In genomic region chr2:9377461-9378097, GRCh38 we compare ENCODE assay signal across 12 cellular contexts. TPM values are rescaled to one million over a fixed set of nuclear protein-coding genes. Genes with fewer than 3 reads are reported as not detected.
DNase-seq lines count a peak whose midpoint lies in the region; TF ChIP-seq lines count a peak whose summit lies in the region.
"Had no signal": no experiment of that assay in that cellular context is flagged by ENCODE, and none has a peak within 500 bp of the region (broad histone marks: within the 10 kb centered on the region; RNA-seq: fewer than 3 reads in every experiment).

No MANE protein-coding gene starts in this region.

- in situ Hi-C loops in GM23248 (cut with MboI), result no loop called here

- H3K9me2 ChIP-seq in GM23248 (ENCODE audit: insufficient read depth), result no peaks in the 10 kb centered on the region

- peaks cover 54% of the 10 kb centered on the region for H3F3A ChIP-seq in GM23248 (ENCODE audit: insufficient read depth)

- H3K27me3 ChIP-seq in GM23248 (replicated peaks; ENCODE audit: insufficient read depth), result no peaks in the 10 kb centered on the region
- no peaks in the 10 kb centered on the region for H3K27me3 ChIP-seq in SJCRH30
- no peaks in the 10 kb centered on the region for H3K27me3 ChIP-seq in fibroblast of lung (ENCODE audit: control insufficient read depth, insufficient read depth, low read length)
- no peaks in the 10 kb centered on the region for H3K27me3 ChIP-seq in skeletal muscle satellite cell (ENCODE audit: control insufficient read depth, insufficient read depth, low read length)
- H3K27me3 ChIP-seq: BLaER1 treated with 17β-estradiol and CSF1 and Interleukin-3, amounts not matched to agents 10 nM and 100 nM had no signal

- DNase-seq in GM23248 (no peak), SJCRH30 (peak in 1 of 2 experiments; percentile 27), fibroblast of lung (ENCODE audit: low read depth in 2 of 2) (no peak), anterior cingulate cortex (lab: John Stamatoyannopoulos, UW) (no peak), NCI-H748 treated with DMSO at 0.1 percent for 48 hours (lab: John Stamatoyannopoulos, UW) (no peak), dermis blood vessel endothelial cell (no peak), D341Med (ENCODE audit: low spot score) (no peak)
- DNase-seq: activated CD4-positive, alpha-beta T cell treated with anti-CD3 and anti-CD28 coated beads for 48 hours; activated T-cell treated with anti-CD3 and anti-CD28 coated beads, Interleukin-2, amount 50 U/mL, for 72 hours had no signal

- H3K4me3 ChIP-seq in GM23248, result no peak overlapping the region
- no peak overlapping the region for H3K4me3 ChIP-seq in SJCRH30
- no peak overlapping the region for H3K4me3 ChIP-seq in fibroblast of lung (replicated peaks in 1 of 4; ENCODE audit: control extremely low read depth in 1 of 4, insufficient read depth in 1 of 4, low read depth in 3 of 4, low read length in 4 of 4)
- H3K4me3 ChIP-seq in skeletal muscle satellite cell (ENCODE audit: low read length), result no peak overlapping the region
- H3K4me3 ChIP-seq: BLaER1 treated with 17β-estradiol and CSF1 and Interleukin-3, amounts not matched to agents 10 nM and 100 nM; GM12878 had no signal

- H3K4me2 ChIP-seq in GM23248 (ENCODE audit: unreplicated experiment), result no peak overlapping the region
- H3K4me2 ChIP-seq in fibroblast of lung (ENCODE audit: extremely low read depth, insufficient read depth, low read length), result peak overlapping the region; percentile 15
- peak overlapping the region; percentile 58 for H3K4me2 ChIP-seq in skeletal muscle satellite cell (ENCODE audit: low read length)

- H3K9ac ChIP-seq in GM23248, result 0 out of 2 replicates have a peak overlapping the region, but pooled peaks have one; percentile 33
- no peak overlapping the region for H3K9ac ChIP-seq in fibroblast of lung (ENCODE audit: insufficient read depth, low read length)
- peak overlapping the region; percentile 46 for H3K9ac ChIP-seq in skeletal muscle satellite cell (ENCODE audit: low read depth, low read length)
- H3K9ac ChIP-seq: BLaER1 treated with 17β-estradiol and CSF1 and Interleukin-3, amounts not matched to agents 10 nM and 100 nM had no signal

- 76 to 81% methylated on average over 9 of the region's 9 CpGs for WGBS in GM23248 (ENCODE audit: low coverage in 1 of 2, low lambda C conversion rate in 2 of 2, missing lambda C conversion rate in 2 of 2), 2 experiments

- H3K36me3 ChIP-seq in GM23248 (ENCODE audit: low read depth) (peaks cover 27% of the 10 kb centered on the region), SJCRH30 (peaks cover 13% of the 10 kb centered on the region), fibroblast of lung (ENCODE audit: control insufficient read depth, insufficient read depth, low read length) (peaks cover 12% of the 10 kb centered on the region), skeletal muscle satellite cell (ENCODE audit: insufficient read depth, low read length) (peaks cover 84% of the 10 kb centered on the region)

- peaks cover 33% of the 10 kb centered on the region for H3K4me1 ChIP-seq in GM23248 (ENCODE audit: insufficient read depth)
- peaks cover 19% of the 10 kb centered on the region for H3K4me1 ChIP-seq in SJCRH30
- H3K4me1 ChIP-seq in fibroblast of lung (ENCODE audit: control insufficient read depth, extremely low read depth, insufficient read depth, low read length), result peaks cover 30% of the 10 kb centered on the region
- peaks cover 40% of the 10 kb centered on the region for H3K4me1 ChIP-seq in skeletal muscle satellite cell (ENCODE audit: control insufficient read depth, insufficient read depth, low read length)

- H3K9me3 ChIP-seq in GM23248 (ENCODE audit: low read depth) (no peaks in the 10 kb centered on the region), SJCRH30 (replicated peaks) (no peaks in the 10 kb centered on the region), fibroblast of lung (ENCODE audit: control insufficient read depth, insufficient read depth, low read depth, low read length) (no peaks in the 10 kb centered on the region), skeletal muscle satellite cell (replicated peaks; ENCODE audit: low read length) (no peaks in the 10 kb centered on the region)
- H3K9me3 ChIP-seq: BLaER1 treated with 17β-estradiol and CSF1 and Interleukin-3, amounts not matched to agents 10 nM and 100 nM had no signal

- H4K20me1 ChIP-seq in GM23248 (ENCODE audit: insufficient read depth) (no peaks in the 10 kb centered on the region), fibroblast of lung (ENCODE audit: control insufficient read depth, extremely low read depth, insufficient read depth, low read length) (no peaks in the 10 kb centered on the region)

- no peak for TF ChIP-seq CTCF in fibroblast of lung (conservative IDR thresholded peaks at IDR 0.05 in 1 of 2, IDR thresholded peaks at IDR 0.05 in 1 of 2; ENCODE audit: low read depth in 1 of 2, low read length in 2 of 2)

- H2AFZ ChIP-seq in GM23248 (no peak overlapping the region), fibroblast of lung (ENCODE audit: low read length) (no peak overlapping the region)

- peaks cover 49% of the 10 kb centered on the region for H3K79me2 ChIP-seq in GM23248 (ENCODE audit: insufficient read depth)
- H3K79me2 ChIP-seq in fibroblast of lung (ENCODE audit: control insufficient read depth, insufficient read depth, low read length), result no peaks in the 10 kb centered on the region

- H3K27ac ChIP-seq in GM23248 (peak overlapping the region; percentile 45), SJCRH30 (peak overlapping the region; percentile 18; the same call in 1 of the 2 replicates), fibroblast of lung (ENCODE audit: insufficient read depth, low read length) (peak overlapping the region; percentile 29)
- H3K27ac ChIP-seq: BLaER1 treated with 17β-estradiol and CSF1 and Interleukin-3, amounts not matched to agents 10 nM and 100 nM had no signal

RNA-seq across cellular contexts. Expression of gene ITGB1BP1, which starts 45.7 kb away (rescaled TPM):
- 39.0 and 52.2 TPM in 2 replicates for total RNA-seq in GM23248 (2014; rRNA removed; shearing (Covaris generic))
- 280 and 289 TPM in 2 replicates for polyA plus RNA-seq in GM23248 (2016; fragmentation: Nextera tagmentation; extraction: Ambion mirVana)
- 63.0 and 68.7 TPM in 2 replicates for total RNA-seq in SJCRH30 (2014; rRNA removed; shearing (Covaris generic))
- 44.4 and 44.6 TPM in 2 replicates for total RNA-seq in fibroblast of lung
- 107 and 131 TPM in 2 replicates for polyA plus RNA-seq in fibroblast of lung
- polyA plus RNA-seq in fibroblast of lung (2012), result 211 and 219 TPM in 2 replicates
- 20.5 and 24.2 TPM in 2 replicates for polyA minus RNA-seq in fibroblast of lung (ENCODE audit: low replicate concordance)
- 39.5 and 61.6 TPM in 2 replicates for total RNA-seq in skeletal muscle satellite cell (2012; rRNA removed)
- total RNA-seq in dermis blood vessel endothelial cell, result 41.0 and 52.5 TPM in 2 replicates

RNA-seq across cellular contexts. Expression of gene CPSF3, which starts 45.9 kb away (rescaled TPM):
- 34.0 and 39.6 TPM in 2 replicates for total RNA-seq in GM23248 (2014; rRNA removed; shearing (Covaris generic))
- polyA plus RNA-seq in GM23248 (2016; fragmentation: Nextera tagmentation; extraction: Ambion mirVana) (37.7 and 40.3 TPM in 2 replicates), fibroblast of lung (48.6 and 54.1 TPM in 2 replicates)
- total RNA-seq in SJCRH30 (2014; rRNA removed; shearing (Covaris generic)), result 99.4 and 116 TPM in 2 replicates
- total RNA-seq in fibroblast of lung (46.2 and 53.0 TPM in 2 replicates), dermis blood vessel endothelial cell (44.1 and 99.6 TPM in 2 replicates)
- polyA plus RNA-seq in fibroblast of lung (2012), result 38.9 and 49.5 TPM in 2 replicates
- polyA minus RNA-seq in fibroblast of lung (ENCODE audit: low replicate concordance), result 10.1 and 21.8 TPM in 2 replicates
- total RNA-seq in skeletal muscle satellite cell (2012; rRNA removed), result 54.8 and 59.4 TPM in 2 replicates
